18 cellular contexts compared by ENCODE assay signal in genomic region chr1:56028879-56029278, GRCh38.
A peak's percentile ranks its signal among the peaks of the same experiment; 100 is the strongest.
DNase-seq lines count a peak whose midpoint lies in the region; ATAC-seq and TF ChIP-seq lines count a peak whose summit lies in the region.
"Had no signal": no experiment of that assay in that cellular context is flagged by ENCODE, and none has a peak within 500 bp of the region (broad histone marks: within the 10 kb centered on the region; RNA-seq: fewer than 3 reads in every experiment).

No MANE protein-coding gene starts in this region.

- H3K14ac ChIP-seq in trophoblast cell (ENCODE audit: low read length): no peak overlapping the region

- no peak overlapping the region for H3K4me2 ChIP-seq in trophoblast cell (ENCODE audit: low read length)
- H3K4me2 ChIP-seq: BLaER1, GM23338 had no signal

- no peaks in the 10 kb centered on the region for H3K36me3 ChIP-seq in HEK293 (ENCODE audit: control insufficient read depth in 2 of 2, insufficient read depth in 1 of 2, low read length in 2 of 2)
- H3K36me3 ChIP-seq in trophoblast cell (ENCODE audit: control insufficient read depth in 1 of 2, insufficient read depth in 2 of 2, low read length in 2 of 2): peaks cover 0 to 2% of the 10 kb centered on the region in 2 experiments
- H3K36me3 ChIP-seq in esophagus squamous epithelium: no peaks in the 10 kb centered on the region
- H3K36me3 ChIP-seq: BLaER1 had no signal

- no peak overlapping the region for H2AFZ ChIP-seq in trophoblast cell (ENCODE audit: insufficient read depth, low read length, poor library complexity)
- H2AFZ ChIP-seq: GM23338 had no signal

- intact Hi-C loops in left colon (cut with DNase I, micrococcal nuclease): no loop called here
- intact Hi-C loops in esophagus squamous epithelium (cut with DNase I): no loop called here

- no peaks in the 10 kb centered on the region for H3K27me3 ChIP-seq in trophoblast cell (ENCODE audit: insufficient read depth, low read length)
- no peaks in the 10 kb centered on the region for H3K27me3 ChIP-seq in esophagus squamous epithelium
- H3K27me3 ChIP-seq: BLaER1 had no signal

- peak; percentile 92 for ATAC-seq in left colon
- ATAC-seq: CD8-positive, alpha-beta T cell; GM23338 had no signal

- H2BK120ac ChIP-seq in trophoblast cell (ENCODE audit: insufficient read depth, low read length, poor library complexity): no peak overlapping the region

- POLR2A ChIA-PET in HEK293 (lab: Yijun Ruan, JAX): no interaction called here

- H2BK12ac ChIP-seq in trophoblast cell (ENCODE audit: low read length): no peak overlapping the region

- H2BK5ac ChIP-seq in trophoblast cell (ENCODE audit: low read depth, low read length, poor library complexity): peak overlapping the region; percentile 16

- TF ChIP-seq POLR2A in esophagus squamous epithelium (IDR thresholded peaks at IDR 0.05): no peak

- H3K4ac ChIP-seq in trophoblast cell (ENCODE audit: low read depth, low read length): no peak overlapping the region

- no peak overlapping the region for H3K4me3 ChIP-seq in HEK293 (ENCODE audit: low read depth, low read length)
- no peak overlapping the region for H3K4me3 ChIP-seq in trophoblast cell (ENCODE audit: low read depth, low read length)
- H3K4me3 ChIP-seq in esophagus squamous epithelium: no peak overlapping the region
- H3K4me3 ChIP-seq: BLaER1, GM23338 had no signal

- WGBS in trophoblast cell (ENCODE audit: extremely low coverage, insufficient coverage, insufficient read length): no CpG with 5 or more reads among the region's 1 CpG
- WGBS in esophagus squamous epithelium, 2 donors: 73 to 79% methylated on average over 1 of the region's 1 CpG

- H4K12ac ChIP-seq in trophoblast cell (ENCODE audit: low read depth, low read length): no peak overlapping the region

- H3K4me1 ChIP-seq in HEK293 (ENCODE audit: control insufficient read depth, insufficient read depth, low read length) (no peaks in the 10 kb centered on the region), trophoblast cell (ENCODE audit: control insufficient read depth in 1 of 2, insufficient read depth in 2 of 2, low read length in 2 of 2) (peaks cover 0 to 4% of the 10 kb centered on the region in 2 experiments), esophagus squamous epithelium (no peaks in the 10 kb centered on the region)
- H3K4me1 ChIP-seq: BLaER1 had no signal

- H4K91ac ChIP-seq in trophoblast cell (ENCODE audit: low read depth, low read length): peak overlapping the region; percentile 42

- H3K9me3 ChIP-seq in HEK293 (ENCODE audit: control insufficient read depth, insufficient read depth, low read depth, low read length) (no peaks in the 10 kb centered on the region), trophoblast cell (ENCODE audit: insufficient read depth, low read depth, low read length) (peaks cover 2% of the 10 kb centered on the region), esophagus squamous epithelium (no peaks in the 10 kb centered on the region)
- H3K9me3 ChIP-seq: BLaER1 had no signal

- no peak overlapping the region for H4K8ac ChIP-seq in trophoblast cell (ENCODE audit: low read depth, low read length)

- H3K23ac ChIP-seq in trophoblast cell (ENCODE audit: low read length): no peak overlapping the region

- H3K9ac ChIP-seq in trophoblast cell (ENCODE audit: low read length): no peak overlapping the region
- H3K9ac ChIP-seq: BLaER1 had no signal

- CTCF ChIA-PET in HEK293 (lab: Yijun Ruan, JAX): no interaction called here

- no peak overlapping the region for H3K18ac ChIP-seq in trophoblast cell (ENCODE audit: low read length)

- peaks cover 22% of the 10 kb centered on the region for H3K79me1 ChIP-seq in trophoblast cell (ENCODE audit: low read length)

- no peaks in the 10 kb centered on the region for H3K79me2 ChIP-seq in trophoblast cell (ENCODE audit: control insufficient read depth, insufficient read depth, low read length, poor library complexity)

- no peak for TF ChIP-seq CTCF in HEK293 (tag by site-specific recombination; IDR thresholded peaks at IDR 0.05)
- no peak for TF ChIP-seq CTCF in esophagus squamous epithelium (IDR thresholded peaks at IDR 0.05)

- H3K27ac ChIP-seq in HEK293 (ENCODE audit: extremely low read depth, low read depth, low read length) (no peak overlapping the region), trophoblast cell (ENCODE audit: low read depth, low read length) (no peak overlapping the region), esophagus squamous epithelium (no peak overlapping the region)
- H3K27ac ChIP-seq: 22Rv1, BLaER1, C4-2B had no signal

- DNase-seq in left colon: no peak
- DNase-seq in trophoblast cell: no peak
- DNase-seq in NCI-H2196 (lab: John Stamatoyannopoulos, UW; ENCODE audit: unreplicated experiment): no peak
- no peak for DNase-seq in NCI-H1694 (lab: John Stamatoyannopoulos, UW)
- no peak for DNase-seq in esophagus squamous epithelium (lab: John Stamatoyannopoulos, UW)
- DNase-seq: CD4-positive, CD25-positive, alpha-beta regulatory T cell; CD8-positive, alpha-beta T cell; DMS 273 treated with DMSO at 0.1 percent for 48 hours; DMS79; EL; GDM1; H9; HFFc6 had no signal

- H2AK5ac ChIP-seq in trophoblast cell (ENCODE audit: low read length): no peak overlapping the region

TF ChIP-seq in HEK293, 187 proteins besides CTCF, POLR2A, EP300 and RAD21:
- no peak for TF ChIP-seq SP3 (tag by site-specific recombination; IDR thresholded peaks at IDR 0.05)
- 0 out of 2 replicates have a peak, but pooled peaks have one; percentile 10 for TF ChIP-seq ZNF664 (tag by site-specific recombination; IDR thresholded peaks at IDR 0.05)
